17 cellular contexts compared by ENCODE assay signal in the genomic region with DNA sequence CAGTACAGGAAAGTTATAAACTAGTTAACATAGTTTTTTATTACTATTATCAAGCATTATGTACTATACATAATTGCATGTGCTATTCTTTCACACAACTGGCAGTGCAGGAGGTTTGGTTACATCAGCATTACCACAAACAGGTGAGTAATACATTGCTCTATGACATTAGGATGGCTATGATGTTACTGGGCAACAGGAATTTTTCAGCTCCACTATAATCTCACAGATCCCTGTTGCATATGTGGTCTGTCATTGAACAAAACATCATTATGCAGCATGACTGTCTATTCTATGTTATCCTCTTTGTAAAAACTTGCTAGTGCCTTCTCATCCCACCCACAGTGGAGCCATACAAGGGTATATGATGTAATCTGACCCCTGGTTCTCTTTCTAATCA. TPM values are rescaled to one million over a fixed set of nuclear protein-coding genes. Genes with fewer than 3 reads are reported as not detected.
DNase-seq lines count a peak whose midpoint lies in the region; ATAC-seq and TF ChIP-seq lines count a peak whose summit lies in the region.
"Had no signal": no experiment of that assay in that cellular context is flagged by ENCODE, and none has a peak within 500 bp of the region (broad histone marks: within the 10 kb centered on the region; RNA-seq: fewer than 3 reads in every experiment).

No MANE protein-coding gene starts in this region.

- no peak overlapping the region for H3K4me3 Mint-ChIP-seq in MCF 10A (ENCODE audit: unreplicated experiment)
- H3K4me3 Mint-ChIP-seq: activated naive CD4-positive, alpha-beta T cell treated with anti-CD3 and anti-CD28 coated beads, Interleukin-2, amount 10 ng/mL, durations not matched to agents 7 days and 5 days; CD4-positive, alpha-beta memory T cell had no signal

- DNase-seq in MCF 10A (ENCODE audit: unreplicated experiment) (peak; percentile 30), breast epithelium (ENCODE audit: low spot score in 2 of 2) (no peak), SW480 (ENCODE audit: low spot score) (peak; percentile 78), fibroblast of peridontal ligament (ENCODE audit: extremely low read depth) (peak; percentile 73), smooth muscle cell (lab: John Stamatoyannopoulos, UW; ENCODE audit: unreplicated experiment) (no peak), NCI-H2029 treated with DMSO at 0.1 percent for 48 hours (lab: John Stamatoyannopoulos, UW) (no peak), GM20000 (ENCODE audit: low spot score) (no peak)
- DNase-seq: activated CD4-positive, alpha-beta T cell treated with anti-CD3 and anti-CD28 coated beads, Interleukin-2, amount 50 U/mL, for 48 hours; activated naive CD4-positive, alpha-beta T cell treated with anti-CD3 and anti-CD28 coated beads, Interleukin-2, amount 10 ng/mL, durations not matched to agents 7 days and 5 days; activated T-cell treated with anti-CD3 and anti-CD28 coated beads, Interleukin-2, amount 50 U/mL, for 1 hour; CD4-positive, alpha-beta memory T cell; stimulated activated CD4-positive, alpha-beta T cell treated with anti-CD3 and anti-CD28 coated beads, Interleukin-1b, Interleukin-23, amount 100 ng/mL, for 48 hours; T-helper 1 cell; WERI-Rb-1 had no signal

- no peaks in the 10 kb centered on the region for H3K9me3 ChIP-seq in breast epithelium
- no peaks in the 10 kb centered on the region for H3K9me3 ChIP-seq in smooth muscle cell (replicated peaks; ENCODE audit: low read depth)
- H3K9me3 ChIP-seq: neutrophil had no signal

- H3K27ac ChIP-seq in breast epithelium (no peak overlapping the region), smooth muscle cell (ENCODE audit: low read depth) (peak overlapping the region; percentile 48)
- H3K27ac ChIP-seq: HL-60, neutrophil, WERI-Rb-1 had no signal

- no peaks in the 10 kb centered on the region for H3K36me3 ChIP-seq in breast epithelium
- no peaks in the 10 kb centered on the region for H3K36me3 ChIP-seq in smooth muscle cell (ENCODE audit: low read depth)
- H3K36me3 ChIP-seq: neutrophil, WERI-Rb-1 had no signal

- no peaks in the 10 kb centered on the region for H3K27me3 Mint-ChIP-seq in MCF 10A (ENCODE audit: insufficient read depth, unreplicated experiment)
- H3K27me3 Mint-ChIP-seq: activated naive CD4-positive, alpha-beta T cell treated with anti-CD3 and anti-CD28 coated beads, Interleukin-2, amount 10 ng/mL, durations not matched to agents 7 days and 5 days had no signal

- no peaks in the 10 kb centered on the region for H3K4me1 ChIP-seq in breast epithelium
- no peaks in the 10 kb centered on the region for H3K4me1 ChIP-seq in smooth muscle cell (ENCODE audit: low read depth)

- no peak overlapping the region for H2AFZ ChIP-seq in smooth muscle cell (ENCODE audit: low read depth)

- ATAC-seq in HG02973 (IDR thresholded peaks at IDR 0.05; ENCODE audit: unreplicated experiment): no peak

- H3K36me3 Mint-ChIP-seq in MCF 10A (ENCODE audit: insufficient read depth, unreplicated experiment): no peaks in the 10 kb centered on the region
- H3K36me3 Mint-ChIP-seq: activated naive CD4-positive, alpha-beta T cell treated with anti-CD3 and anti-CD28 coated beads, Interleukin-2, amount 10 ng/mL, durations not matched to agents 7 days and 5 days; CD4-positive, alpha-beta memory T cell had no signal

- intact Hi-C loops in MCF 10A (cut with micrococcal nuclease) (no loop called here), breast epithelium (cut with DNase I; ENCODE audit: low total_unique reads) (no loop called here)

- no peaks in the 10 kb centered on the region for H3F3A ChIP-seq in smooth muscle cell (ENCODE audit: low read depth)

- H3K9me3 Mint-ChIP-seq in MCF 10A (ENCODE audit: unreplicated experiment): no peaks in the 10 kb centered on the region
- H3K9me3 Mint-ChIP-seq: activated naive CD4-positive, alpha-beta T cell treated with anti-CD3 and anti-CD28 coated beads, Interleukin-2, amount 10 ng/mL, durations not matched to agents 7 days and 5 days had no signal

- no peak for TF ChIP-seq CTCF in MCF 10A (IDR thresholded peaks at IDR 0.05; ENCODE audit: unreplicated experiment)
- no peak for TF ChIP-seq CTCF in breast epithelium (IDR thresholded peaks at IDR 0.05)
- no peak for TF ChIP-seq CTCF in smooth muscle cell (IDR thresholded peaks at IDR 0.05; ENCODE audit: borderline replicate concordance, insufficient read depth, poor library complexity, severe bottlenecking)
- TF ChIP-seq CTCF in GM20000 (IDR thresholded peaks at IDR 0.05; ENCODE audit: extremely low read depth, missing control alignments): no peak

- H3K4me2 ChIP-seq in smooth muscle cell: no peak overlapping the region

- H3K27ac Mint-ChIP-seq in MCF 10A (ENCODE audit: low read depth, unreplicated experiment): no peak overlapping the region
- H3K27ac Mint-ChIP-seq: activated naive CD4-positive, alpha-beta T cell treated with anti-CD3 and anti-CD28 coated beads, Interleukin-2, amount 10 ng/mL, durations not matched to agents 7 days and 5 days; CD4-positive, alpha-beta memory T cell had no signal

- H3K27me3 ChIP-seq in breast epithelium: no peaks in the 10 kb centered on the region
- H3K27me3 ChIP-seq in smooth muscle cell (ENCODE audit: low read depth): no peaks in the 10 kb centered on the region
- H3K27me3 ChIP-seq: neutrophil had no signal

- no peak for TF ChIP-seq POLR2A in breast epithelium (IDR thresholded peaks at IDR 0.05)

- POLR2A ChIA-PET in MCF 10A (lab: Yijun Ruan, JAX): interaction anchor here (0.7 to 1.3 kb wide), 2 partner anchors 67 to 94 kb away, joined by 3 read pairs; no protein-coding TSS in a partner anchor

- peaks cover 12% of the 10 kb centered on the region for H3K4me1 Mint-ChIP-seq in MCF 10A (ENCODE audit: insufficient read depth, unreplicated experiment)
- H3K4me1 Mint-ChIP-seq: activated naive CD4-positive, alpha-beta T cell treated with anti-CD3 and anti-CD28 coated beads, Interleukin-2, amount 10 ng/mL, durations not matched to agents 7 days and 5 days; CD4-positive, alpha-beta memory T cell had no signal

- H3K4me3 ChIP-seq in breast epithelium (no peak overlapping the region), smooth muscle cell (no peak overlapping the region)

- no peak overlapping the region for H3K9ac ChIP-seq in smooth muscle cell (ENCODE audit: low read depth)

- CTCF ChIA-PET in MCF 10A (lab: Yijun Ruan, JAX): interaction anchor here (0.6 to 1.2 kb wide), 3 partner anchors 18 to 1510 kb away, joined by 3 to 5 read pairs (median 3); no protein-coding TSS in a partner anchor

- H3K79me2 ChIP-seq in smooth muscle cell (ENCODE audit: low read depth): no peaks in the 10 kb centered on the region

- no TSS peak for BruUV-seq in MCF 10A (replicated peaks; lab: Mats Ljungman, UMichigan)

- H4K20me1 ChIP-seq in smooth muscle cell (ENCODE audit: low read depth): no peaks in the 10 kb centered on the region

RNA-seq across cellular contexts. Expression of a gene that starts 36.5 kb away (rescaled TPM):
- total RNA-seq in MCF 10A (2022) (not detected in 2 replicates), breast epithelium (10 to 100 TPM; 36.0 to 79.6 (median 37.6) TPM), smooth muscle cell (99.5 and 125 TPM in 2 replicates)
- 118 and 128 TPM in 2 replicates for polyA plus RNA-seq in smooth muscle cell
- total RNA-seq: CD4-positive, alpha-beta memory T cell had no signal
- polyA plus RNA-seq: CD4-positive, alpha-beta memory T cell had no signal

Comparison
In these comparisons a context has a peak if more than half of its experiments do, and no peak if none do; other contexts are left out.
1. DNase-seq: peak in MCF 10A (single experiment), SW480 (single experiment) and fibroblast of peridontal ligament (single experiment); none in breast epithelium (0 of 2), smooth muscle cell (single experiment), NCI-H2029 treated with DMSO at 0.1 percent for 48 hours (single experiment) and GM20000 (single experiment).
2. RNA of a gene that starts 36.5 kb away (total RNA-seq): 99.5 to 125 TPM in smooth muscle cell and 36.0 to 79.6 TPM in breast epithelium; not detected in MCF 10A; every median in the first group is over 10 times any median in the second.